18 cellular contexts compared by ENCODE assay signal in the genomic region with DNA sequence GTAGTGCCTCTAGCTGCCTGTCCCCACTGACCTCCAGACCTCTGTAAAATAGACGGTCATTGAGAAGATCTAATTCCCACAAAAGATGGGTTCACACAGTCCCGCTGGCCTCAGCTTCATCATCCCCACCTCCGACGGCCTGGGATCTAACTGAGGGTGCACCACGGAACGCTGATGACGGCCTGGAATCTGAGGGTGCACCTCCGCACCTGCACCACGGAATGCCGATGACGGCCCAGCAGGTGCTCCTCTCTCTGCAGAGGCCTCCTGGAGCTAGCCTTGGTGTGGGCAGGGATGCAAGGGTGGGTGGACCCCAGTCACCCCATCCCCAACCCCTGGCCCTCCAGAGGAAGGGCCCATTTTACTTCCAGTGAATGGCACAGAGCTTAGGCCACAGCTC.
DNase-seq lines count a peak whose midpoint lies in the region; FAIRE-seq and TF ChIP-seq lines count a peak whose summit lies in the region.
"Had no signal": no experiment of that assay in that cellular context is flagged by ENCODE, and none has a peak within 500 bp of the region (broad histone marks: within the 10 kb centered on the region; RNA-seq: fewer than 3 reads in every experiment).

No MANE protein-coding gene starts in this region.

- H3K9ac ChIP-seq in BLaER1: no peak overlapping the region
- H3K9ac ChIP-seq in H9 (ENCODE audit: extremely low read depth, insufficient read length, low read length): no peak overlapping the region

- H3K4me3 ChIP-seq in BLaER1 (no peak overlapping the region), osteoblast (ENCODE audit: insufficient read depth, low read length) (no peak overlapping the region)

- no peaks in the 10 kb centered on the region for H3K27me3 Mint-ChIP-seq in H9 (ENCODE audit: low read depth)
- H3K27me3 Mint-ChIP-seq in glutamatergic neuron (ENCODE audit: unreplicated experiment): peaks cover 13% of the 10 kb centered on the region

- H3K4me1 Mint-ChIP-seq in H9: peaks cover 5 to 21% of the 10 kb centered on the region in 2 experiments; a peak in 3 of 4 replicates
- peaks cover 13% of the 10 kb centered on the region for H3K4me1 Mint-ChIP-seq in glutamatergic neuron (ENCODE audit: low read depth, unreplicated experiment)
- H3K4me1 Mint-ChIP-seq: B cell, IgD-negative memory B cell had no signal

- no peak overlapping the region for H4K5ac ChIP-seq in H9 (ENCODE audit: insufficient read length, low read depth, low read length)

- WGBS in H9 (ENCODE audit: extremely low coverage, insufficient read length, low lambda C conversion rate): no CpG with 5 or more reads among the region's 11 CpGs

- no peak overlapping the region for H3K23ac ChIP-seq in H9 (ENCODE audit: insufficient read length, low read depth, low read length)

- H2AFZ ChIP-seq in H9 (ENCODE audit: low read length): no peak overlapping the region
- no peak overlapping the region for H2AFZ ChIP-seq in osteoblast (ENCODE audit: low read length)

- no peak overlapping the region for H4K91ac ChIP-seq in H9 (ENCODE audit: insufficient read length, low read depth, low read length)

- no peak overlapping the region for H3K4ac ChIP-seq in H9 (ENCODE audit: low read depth, low read length)

- no peak overlapping the region for H3K27ac ChIP-seq in BLaER1
- H3K27ac ChIP-seq in H9 (ENCODE audit: insufficient read length, low read depth, low read length): no peak overlapping the region
- H3K27ac ChIP-seq in osteoblast (ENCODE audit: low read depth, low read length): no peak overlapping the region
- H3K27ac ChIP-seq: C4-2B had no signal

- no peak overlapping the region for H4K8ac ChIP-seq in H9 (replicated peaks; ENCODE audit: insufficient read length, low read depth, low read length)

- H3T11ph ChIP-seq in H9 (ENCODE audit: low read length): no peak overlapping the region

- H4K20me1 ChIP-seq in BLaER1: no peaks in the 10 kb centered on the region; the same call in 1 of the 2 replicates
- no peaks in the 10 kb centered on the region for H4K20me1 ChIP-seq in H9 (ENCODE audit: control insufficient read depth, insufficient read depth, insufficient read length)
- no peaks in the 10 kb centered on the region for H4K20me1 ChIP-seq in osteoblast (ENCODE audit: insufficient read depth, low read length)

- H3K9me3 Mint-ChIP-seq in H9 (no peaks in the 10 kb centered on the region), glutamatergic neuron (ENCODE audit: unreplicated experiment) (peaks cover 5% of the 10 kb centered on the region)
- H3K9me3 Mint-ChIP-seq: CD8-positive, alpha-beta T cell; IgD-negative memory B cell had no signal

- FAIRE-seq in H54 (lab: Jason Lieb, UNC): no peak
- FAIRE-seq: A204.1, D721Med, GM12892, H1 had no signal

- H3K18ac ChIP-seq in H9 (ENCODE audit: insufficient read length, low read depth, low read length): no peak overlapping the region

- no peak overlapping the region for H3K14ac ChIP-seq in H9 (ENCODE audit: insufficient read depth, low read length)

- no peak overlapping the region for H2BK120ac ChIP-seq in H9 (ENCODE audit: low read depth, low read length, poor library complexity, severe bottlenecking)

- no peaks in the 10 kb centered on the region for H3K9me3 ChIP-seq in BLaER1
- H3K9me3 ChIP-seq in H9 (ENCODE audit: control insufficient read depth, low read depth, low read length): no peaks in the 10 kb centered on the region
- no peaks in the 10 kb centered on the region for H3K9me3 ChIP-seq in osteoblast (ENCODE audit: low read depth, low read length)

- no peak for TF ChIP-seq POLR2A in H54 (IDR thresholded peaks at IDR 0.05; ENCODE audit: low read depth, low read length)

- no peak overlapping the region for H2BK5ac ChIP-seq in H9 (ENCODE audit: insufficient read length, low read length)

- H3K27me3 ChIP-seq in BLaER1 (no peaks in the 10 kb centered on the region), H9 (ENCODE audit: insufficient read depth, low read length) (no peaks in the 10 kb centered on the region), osteoblast (ENCODE audit: insufficient read depth, low read length) (peaks cover 4% of the 10 kb centered on the region)

- H3K23me2 ChIP-seq in H9 (ENCODE audit: insufficient read length, low read depth, low read length, poor library complexity, severe bottlenecking): no peaks in the 10 kb centered on the region

- H3K36me3 Mint-ChIP-seq in H9 (ENCODE audit: insufficient read depth in 1 of 3, low read depth in 3 of 3) (peaks cover 10 to 30% (median 22%) of the 10 kb centered on the region in 3 experiments), glutamatergic neuron (ENCODE audit: unreplicated experiment) (no peaks in the 10 kb centered on the region)
- H3K36me3 Mint-ChIP-seq: CD8-positive, alpha-beta T cell had no signal

- H3K79me2 ChIP-seq in H9 (ENCODE audit: insufficient read depth, low read length): no peaks in the 10 kb centered on the region
- no peaks in the 10 kb centered on the region for H3K79me2 ChIP-seq in osteoblast (ENCODE audit: insufficient read depth, low read length)

- H2BK15ac ChIP-seq in H9 (ENCODE audit: low read depth, low read length): no peak overlapping the region

- no peak overlapping the region for H2BK12ac ChIP-seq in H9 (ENCODE audit: insufficient read length, low read depth, low read length)

- no peak overlapping the region for H2BK20ac ChIP-seq in H9 (ENCODE audit: low read depth, low read length, poor library complexity, severe bottlenecking)

- no peak overlapping the region for H3K56ac ChIP-seq in H9 (ENCODE audit: insufficient read length, low read depth, low read length)

- H2AK5ac ChIP-seq in H9 (ENCODE audit: insufficient read length, low read length): no peak overlapping the region

- H3K4me1 ChIP-seq in BLaER1 (peaks cover 38% of the 10 kb centered on the region), H9 (ENCODE audit: insufficient read depth, low read length) (no peaks in the 10 kb centered on the region), osteoblast (ENCODE audit: insufficient read depth, low read length) (no peaks in the 10 kb centered on the region)

- H3K4me2 ChIP-seq in BLaER1 (peak overlapping the region; percentile 76; the same call in 1 of the 2 replicates), H9 (ENCODE audit: insufficient read depth, insufficient read length, low read length) (no peak overlapping the region), osteoblast (ENCODE audit: insufficient read depth, low read length) (no peak overlapping the region)

- peak overlapping the region in 1 of 2 experiments; percentile 5; a peak in 1 of 5 replicates for H3K4me3 Mint-ChIP-seq in H9
- no peak overlapping the region for H3K4me3 Mint-ChIP-seq in glutamatergic neuron (ENCODE audit: unreplicated experiment)
- H3K4me3 Mint-ChIP-seq: B cell; CD8-positive, alpha-beta T cell; IgD-negative memory B cell had no signal

- no peak for TF ChIP-seq CTCF in H9 (conservative IDR thresholded peaks at IDR 0.05)
- TF ChIP-seq CTCF in glutamatergic neuron (IDR thresholded peaks at IDR 0.05; ENCODE audit: partially characterized antibody, unreplicated experiment): no peak
- TF ChIP-seq CTCF in osteoblast (IDR thresholded peaks at IDR 0.05; ENCODE audit: extremely low read depth, low read depth, low read length): no peak

- DNase-seq in H9 (no peak), glutamatergic neuron (peak; percentile 8), osteoblast (ENCODE audit: insufficient read length, low spot score, missing footprints) (peak; percentile 32), NCI-H2107 (lab: John Stamatoyannopoulos, UW) (no peak), H54 (ENCODE audit: insufficient read length, low spot score) (no peak), NAMALWA (ENCODE audit: low spot score) (no peak)
- DNase-seq: CD8-positive, alpha-beta T cell; COR-L47; DND-41; GDM1 had no signal

- peak overlapping the region in 2 of 3 experiments; percentile 26 to 45; a peak in 1 of 7 replicates for H3K27ac Mint-ChIP-seq in H9
- no peak overlapping the region for H3K27ac Mint-ChIP-seq in glutamatergic neuron (ENCODE audit: unreplicated experiment)
- H3K27ac Mint-ChIP-seq: B cell; CD8-positive, alpha-beta T cell; IgD-negative memory B cell had no signal

- H3K36me3 ChIP-seq in BLaER1 (no peaks in the 10 kb centered on the region), osteoblast (ENCODE audit: insufficient read depth, low read length) (no peaks in the 10 kb centered on the region)

- H3K79me1 ChIP-seq in H9 (ENCODE audit: insufficient read depth, low read depth, low read length, poor library complexity, severe bottlenecking): no peaks in the 10 kb centered on the region

Comparison
In these comparisons a context has a peak if more than half of its experiments do, and no peak if none do; other contexts are left out.
1. DNase-seq: peak in glutamatergic neuron (single experiment) and osteoblast (single experiment); none in H9 (single experiment), NCI-H2107 (single experiment), H54 (single experiment) and NAMALWA (single experiment).